Comparison of ENCODE assay signal across 27 cellular contexts in genomic region chr10:124366343-124366742, GRCh38.
"Had no signal": no experiment of that assay in that cellular context is flagged by ENCODE, and none has a peak within 500 bp of the region (broad histone marks: within the 10 kb centered on the region; RNA-seq: fewer than 3 reads in every experiment).

No MANE protein-coding gene starts in this region.

- H3K9me3 ChIP-seq: gastrocnemius medialis, left lung, mucosa of descending colon, neutrophil, prostate gland, right atrium auricular region, suprapubic skin, transverse colon, upper lobe of right lung, uterus had no signal

- H3K36me3 ChIP-seq: gastrocnemius medialis, left lung, neutrophil, prostate gland, right atrium auricular region, suprapubic skin, transverse colon, upper lobe of right lung, uterus had no signal

- DNase-seq: effector memory CD4-positive, alpha-beta T cell; erythroblast; gastrocnemius medialis; head of caudate nucleus; left cardiac atrium; left lung; mesenchymal stem cell; mucosa of descending colon; naive B cell; stimulated activated CD4-positive, alpha-beta T cell treated with anti-CD3 and anti-CD28 coated beads, Interleukin-12 subunit alpha, Interleukin-12 subunit beta, amount 100 ng/mL, for 4 hours; stimulated activated CD4-positive, alpha-beta T cell treated with anti-CD3 and anti-CD28 coated beads, Interleukin-1b, Interleukin-23, amount 100 ng/mL, for 48 hours; stimulated activated CD4-positive, alpha-beta T cell treated with anti-CD3 and anti-CD28 coated beads, Interleukin-4, amount 100 ng/mL, for 1 hour; stimulated activated CD8-positive, alpha-beta memory T cell treated with anti-CD3 and anti-CD28 coated beads, Interleukin-4, amount 100 ng/mL, for 48 hours; stimulated activated naive CD4-positive, alpha-beta T cell; stimulated activated naive CD8-positive, alpha-beta T cell treated with anti-CD3 and anti-CD28 coated beads, Interleukin-15, amount 100 ng/mL, for 72 hours; transverse colon; upper lobe of right lung; uterus had no signal

- H3K4me3 ChIP-seq: coronary artery, gastrocnemius medialis, left lung, mucosa of descending colon, prostate gland, right atrium auricular region, smooth muscle cell, suprapubic skin, transverse colon, upper lobe of right lung, uterus had no signal

- ATAC-seq: gastrocnemius medialis; left cardiac atrium; left lung; mucosa of descending colon; natural killer cell treated with Interleukin-12 subunit alpha and Interleukin-12 subunit beta and Interleukin-15 and Interleukin-18, amount 100 ng/mL, for 72 hours; sciatic nerve; stimulated activated naive CD8-positive, alpha-beta T cell treated with anti-CD3 and anti-CD28 coated beads, Interleukin-15, amount 100 ng/mL, for 72 hours; upper lobe of right lung had no signal

- FAIRE-seq: endothelial cell of umbilical vein had no signal

- H3K27ac ChIP-seq: coronary artery, gastrocnemius medialis, left lung, neutrophil, prostate gland, right atrium auricular region, suprapubic skin, transverse colon, upper lobe of right lung, uterus had no signal

- H3K4me2 ChIP-seq: smooth muscle cell had no signal

- H3K27me3 ChIP-seq: gastrocnemius medialis, right atrium auricular region, transverse colon, upper lobe of right lung, uterus had no signal

- H3K4me1 ChIP-seq: gastrocnemius medialis, left lung, prostate gland, right atrium auricular region, transverse colon, upper lobe of right lung, uterus had no signal
